Comparison of ENCODE assay signal across 19 cellular contexts in the genomic region with DNA sequence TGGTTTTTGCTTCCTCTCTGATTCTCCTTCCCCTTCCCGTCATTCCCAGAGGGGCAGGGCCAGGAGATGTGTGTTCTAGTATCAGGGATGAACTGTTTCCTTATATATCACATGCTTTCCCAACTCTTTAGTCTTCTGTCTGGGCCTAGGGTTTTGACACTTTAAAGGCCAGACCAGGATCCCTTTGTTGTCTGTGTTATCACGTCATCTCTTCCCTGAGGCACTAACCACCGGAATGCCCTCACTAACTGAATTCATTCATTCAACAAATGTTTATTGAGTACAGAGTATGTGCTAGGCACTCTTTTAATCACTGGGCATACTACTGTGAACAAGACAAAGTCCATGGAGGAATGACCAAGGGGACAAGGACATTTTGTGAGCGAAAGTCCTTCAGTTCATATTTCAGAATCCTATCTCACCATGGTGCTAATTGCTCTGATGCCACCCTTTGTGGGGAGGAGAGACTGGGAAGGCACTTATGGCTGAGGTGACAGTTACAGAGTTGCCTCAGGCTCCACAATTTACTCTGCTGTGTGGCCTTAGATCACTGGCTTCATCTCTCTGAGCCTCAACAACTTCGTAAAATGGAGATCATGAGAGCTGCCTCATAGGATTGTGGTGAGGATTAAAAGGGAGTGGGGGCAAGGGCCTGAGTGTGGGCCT. TPM values are rescaled to one million over a fixed set of nuclear protein-coding genes. Genes with fewer than 3 reads are reported as not detected.
DNase-seq lines count a peak whose midpoint lies in the region; ATAC-seq, FAIRE-seq and TF ChIP-seq lines count a peak whose summit lies in the region.
"Had no signal": no experiment of that assay in that cellular context is flagged by ENCODE, and none has a peak within 500 bp of the region (broad histone marks: within the 10 kb centered on the region; RNA-seq: fewer than 3 reads in every experiment).

No MANE protein-coding gene starts in this region.

- H3K27me3 Mint-ChIP-seq in Caco-2 (ENCODE audit: insufficient read depth, unreplicated experiment): no peaks in the 10 kb centered on the region
- H3K27me3 Mint-ChIP-seq: activated naive CD4-positive, alpha-beta T cell treated with anti-CD3 and anti-CD28 coated beads, Interleukin-2, amount 50 U/mL, for 24 hours had no signal

- no peak overlapping the region for H3K4me3 ChIP-seq in Caco-2 (ENCODE audit: low read depth, low read length)
- H3K4me3 ChIP-seq in HUES6 (ENCODE audit: low read depth, low read length): no peak overlapping the region; the same call in 1 of the 2 replicates
- H3K4me3 ChIP-seq in HepG2 (replicated peaks in 1 of 3; ENCODE audit: insufficient read depth in 1 of 3, low read depth in 2 of 3, low read length in 3 of 3): no peak overlapping the region
- H3K4me3 ChIP-seq in left lung: no peak overlapping the region
- H3K4me3 ChIP-seq: right lobe of liver, stomach had no signal

- in situ Hi-C loops in HepG2 (cut with HindIII; ENCODE audit: extremely low pct_ligation_motif_present, low pct_unique_long_range_greater_than_20kb): no loop called here

- no peak for TF ChIP-seq RAD21 in HepG2 (CRISPR knock-in tag; IDR thresholded peaks at IDR 0.05)

- no peaks in the 10 kb centered on the region for H3K79me2 ChIP-seq in HepG2 (ENCODE audit: insufficient read depth, low read length)

- no peak overlapping the region for H2AFZ ChIP-seq in HepG2 (ENCODE audit: low read length)

- ATAC-seq in HepG2 (peak; percentile 69), left lung (no peak), GM18498 (IDR thresholded peaks at IDR 0.05; ENCODE audit: unreplicated experiment) (no peak)
- ATAC-seq: naive thymus-derived CD4-positive, alpha-beta T cell had no signal

- TF ChIP-seq POLR2A in HepG2 (IDR thresholded peaks at IDR 0.05; ENCODE audit: insufficient read depth in 1 of 2, low read depth in 2 of 2, low read length in 2 of 2): no peak

- CTCF ChIA-PET in Caco-2 (lab: Charles Lee): no interaction called here
- CTCF ChIA-PET in HepG2 (lab: Yijun Ruan, JAX; ENCODE audit: low intra/inter-chr PET ratio, low total read pairs): no interaction called here

- POLR2A ChIA-PET in Caco-2 (lab: Charles Lee) (no interaction called here), HepG2 (lab: Yijun Ruan, JAX) (interaction anchor here (1.1 to 1.2 kb wide), 4 partner anchors 11 to 15 kb away, joined by 3 to 6 read pairs (median 3); no protein-coding TSS in a partner anchor)

- DNase-seq in Caco-2 (peak; percentile 38 to 61), amniotic epithelial cell (ENCODE audit: low read depth) (peak; percentile 88), HepG2 (ENCODE audit: low spot score) (peak; percentile 80), NCI-H2171 treated with DMSO at 0.1 percent for 48 hours (lab: John Stamatoyannopoulos, UW) (no peak), left lung (no peak)
- no peak for DNase-seq in stimulated activated CD4-positive, alpha-beta T cell treated with anti-CD3 and anti-CD28 coated beads, Interleukin-1b, Interleukin-23, amount 100 ng/mL, for 48 hours
- DNase-seq: BE2C; GOT3; MV-4-11; naive thymus-derived CD4-positive, alpha-beta T cell; NCI-H446 treated with DMSO at 0.1 percent for 48 hours; right lobe of liver; Right ventricle myocardium superior; stomach had no signal

- peaks cover 31% of the 10 kb centered on the region for H3K4me1 Mint-ChIP-seq in Caco-2 (ENCODE audit: low read depth, unreplicated experiment)
- H3K4me1 Mint-ChIP-seq: activated naive CD4-positive, alpha-beta T cell treated with anti-CD3 and anti-CD28 coated beads, Interleukin-2, amount 50 U/mL, for 24 hours; naive thymus-derived CD4-positive, alpha-beta T cell had no signal

- peak overlapping the region; percentile 81 for H3K27ac Mint-ChIP-seq in Caco-2 (ENCODE audit: unreplicated experiment)
- H3K27ac Mint-ChIP-seq: activated naive CD4-positive, alpha-beta T cell treated with anti-CD3 and anti-CD28 coated beads, Interleukin-2, amount 50 U/mL, for 24 hours; naive thymus-derived CD4-positive, alpha-beta T cell had no signal

- no peaks in the 10 kb centered on the region for H4K20me1 ChIP-seq in HepG2 (ENCODE audit: insufficient read depth, low read length)

- H3K27me3 ChIP-seq in Caco-2 (replicated peaks; ENCODE audit: control insufficient read depth, insufficient read depth, low read length): no peaks in the 10 kb centered on the region
- 0 out of 2 replicates have a peak, but pooled peaks cover 3% of the 10 kb centered on the region for H3K27me3 ChIP-seq in HUES6 (ENCODE audit: control insufficient read depth, insufficient read depth, low read length)
- no peaks in the 10 kb centered on the region for H3K27me3 ChIP-seq in HepG2 (ENCODE audit: control insufficient read depth in 1 of 2, insufficient read depth in 2 of 2, low read length in 2 of 2)
- H3K27me3 ChIP-seq in left lung: no peaks in the 10 kb centered on the region
- H3K27me3 ChIP-seq: BE2C, right lobe of liver had no signal

- peak; percentile 50 for FAIRE-seq in HepG2 (lab: Jason Lieb, UNC)
- FAIRE-seq: colon, GM18507 had no signal

- H3K9ac ChIP-seq in HUES6 (ENCODE audit: low read length): no peak overlapping the region
- peak overlapping the region; percentile 20 for H3K9ac ChIP-seq in HepG2 (ENCODE audit: insufficient read depth, low read depth, low read length)

- TF ChIP-seq EP300 in HepG2 (IDR thresholded peaks at IDR 0.05; ENCODE audit: low read depth in 2 of 2, low read length in 2 of 2) (0 out of 4 replicates have a peak, but pooled peaks have one; percentile 19 to 34), HepG2 (CRISPR knock-in tag; IDR thresholded peaks at IDR 0.05; ENCODE audit: borderline replicate concordance) (no peak; the same call in 1 of the 2 replicates)

- no peaks in the 10 kb centered on the region for H3K9me3 Mint-ChIP-seq in Caco-2 (ENCODE audit: unreplicated experiment)
- H3K9me3 Mint-ChIP-seq: activated naive CD4-positive, alpha-beta T cell treated with anti-CD3 and anti-CD28 coated beads, Interleukin-2, amount 50 U/mL, for 24 hours; naive thymus-derived CD4-positive, alpha-beta T cell had no signal

- H3K4me1 ChIP-seq in Caco-2: peaks cover 46% of the 10 kb centered on the region
- H3K4me1 ChIP-seq in HUES6 (ENCODE audit: control insufficient read depth, insufficient read depth, low read length): peaks cover 36% of the 10 kb centered on the region
- H3K4me1 ChIP-seq in HepG2 (ENCODE audit: insufficient read depth, low read length): peaks cover 58% of the 10 kb centered on the region
- H3K4me1 ChIP-seq in left lung: no peaks in the 10 kb centered on the region
- H3K4me1 ChIP-seq: BE2C, right lobe of liver had no signal

- H3K27ac ChIP-seq in HUES6 (ENCODE audit: low read depth, low read length) (peak overlapping the region; percentile 15; the same call in 1 of the 2 replicates), HepG2 (ENCODE audit: extremely low read length, insufficient read depth, low read length) (no peak overlapping the region), left lung (no peak overlapping the region)
- H3K27ac ChIP-seq: right lobe of liver, stomach had no signal

- BruUV-seq in Caco-2 (replicated peaks; lab: Mats Ljungman, UMichigan): no TSS peak
- BruUV-seq in HepG2 (replicated peaks; lab: Mats Ljungman, UMichigan): no TSS peak

- intact Hi-C loops in Caco-2 (cut with micrococcal nuclease; ENCODE audit: unreplicated experiment) (no loop called here), HepG2 (cut with micrococcal nuclease; ENCODE audit: unreplicated experiment) (no loop called here), left lung (cut with DNase I) (no loop called here)

- H3K9me3 ChIP-seq in Caco-2: no peaks in the 10 kb centered on the region
- no peaks in the 10 kb centered on the region for H3K9me3 ChIP-seq in HUES6 (ENCODE audit: control insufficient read depth, insufficient read depth, low read depth, low read length)
- H3K9me3 ChIP-seq in HepG2 (ENCODE audit: low read length): no peaks in the 10 kb centered on the region
- no peaks in the 10 kb centered on the region for H3K9me3 ChIP-seq in left lung
- H3K9me3 ChIP-seq: BE2C, right lobe of liver, stomach had no signal

- no peak overlapping the region for H3K4me3 Mint-ChIP-seq in Caco-2 (ENCODE audit: unreplicated experiment)
- H3K4me3 Mint-ChIP-seq: activated naive CD4-positive, alpha-beta T cell treated with anti-CD3 and anti-CD28 coated beads, Interleukin-2, amount 50 U/mL, for 24 hours; naive thymus-derived CD4-positive, alpha-beta T cell had no signal

- H3K4me2 ChIP-seq in HepG2 (ENCODE audit: low read depth, low read length): peak overlapping the region; percentile 41

- H3K36me3 Mint-ChIP-seq in Caco-2 (ENCODE audit: insufficient read depth, unreplicated experiment): no peaks in the 10 kb centered on the region
- H3K36me3 Mint-ChIP-seq: activated naive CD4-positive, alpha-beta T cell treated with anti-CD3 and anti-CD28 coated beads, Interleukin-2, amount 50 U/mL, for 24 hours; naive thymus-derived CD4-positive, alpha-beta T cell had no signal

- WGBS in HepG2 (ENCODE audit: low lambda C conversion rate): 4% methylated on average over 5 of the region's 5 CpGs

- no peak for TF ChIP-seq CTCF in Caco-2 (IDR thresholded peaks at IDR 0.05; ENCODE audit: insufficient read depth in 1 of 2, low read depth in 1 of 2, low read length in 1 of 2, severe bottlenecking in 1 of 2, unreplicated experiment in 1 of 2)
- no peak for TF ChIP-seq CTCF in HepG2 (CRISPR knock-in tag; IDR thresholded peaks at IDR 0.05)
- no peak for TF ChIP-seq CTCF in left lung (IDR thresholded peaks at IDR 0.05)

- H3K36me3 ChIP-seq in Caco-2 (ENCODE audit: control insufficient read depth, insufficient read depth, low read length) (no peaks in the 10 kb centered on the region), HUES6 (ENCODE audit: control insufficient read depth, insufficient read depth, low read length) (no peaks in the 10 kb centered on the region), HepG2 (replicated peaks in 1 of 2; ENCODE audit: control insufficient read depth in 1 of 2, insufficient read depth in 2 of 2, low read length in 2 of 2) (no peaks in the 10 kb centered on the region), left lung (no peaks in the 10 kb centered on the region)
- H3K36me3 ChIP-seq: BE2C, right lobe of liver, stomach had no signal

RNA-seq across cellular contexts. Expression of a gene that starts 12.0 kb away (rescaled TPM):
- 23.2 and 26.9 TPM in 2 replicates for total RNA-seq in Caco-2 (2022)
- total RNA-seq in HepG2 (2016; rRNA removed; fragmentation: Illumina TruSeq; extraction: Trizol): 8.3 TPM in 2 replicates
- 6.7 and 7.0 TPM in 2 replicates for total RNA-seq in HepG2 (2016; cell fraction: cytosol; rRNA removed; fragmentation: Illumina TruSeq; extraction: Trizol; ENCODE audit: low read depth)
- total RNA-seq in HepG2 (2016; cell fraction: insoluble cytoplasmic fraction; rRNA removed; fragmentation: Illumina TruSeq; extraction: Trizol): 7.8 and 9.0 TPM in 2 replicates
- total RNA-seq in HepG2 (2016; cell fraction: membrane; rRNA removed; fragmentation: Illumina TruSeq; extraction: Trizol): 16.5 and 17.3 TPM in 2 replicates
- 6.2 and 7.0 TPM in 2 replicates for total RNA-seq in HepG2 (2016; cell fraction: nucleus; rRNA removed; fragmentation: Illumina TruSeq; extraction: Trizol)
- polyA plus RNA-seq in HepG2 (2011; rRNA removed): 14.2 and 16.6 TPM in 2 replicates
- 5.7 and 9.0 TPM in 2 replicates for polyA plus RNA-seq in HepG2 (2011; cell fraction: cytosol; rRNA removed)
- 18.1 and 28.2 TPM in 2 replicates for polyA plus RNA-seq in HepG2 (2011; cell fraction: nucleus; rRNA removed)
- 14.1 and 14.8 TPM in 2 replicates for polyA plus RNA-seq in HepG2 (2012)
- polyA plus RNA-seq in HepG2 (2016; cell fraction: cytosol; fragmentation: Illumina TruSeq; extraction: Trizol; ENCODE audit: low read depth): 9.7 and 10.9 TPM in 2 replicates
- 16.7 and 21.5 TPM in 2 replicates for polyA plus RNA-seq in HepG2 (2016; cell fraction: insoluble cytoplasmic fraction; fragmentation: Illumina TruSeq; extraction: Trizol; ENCODE audit: low read depth)
- 25.7 and 28.3 TPM in 2 replicates for polyA plus RNA-seq in HepG2 (2016; cell fraction: membrane; fragmentation: Illumina TruSeq; extraction: Trizol; ENCODE audit: low read depth)
- polyA plus RNA-seq in HepG2 (2016; cell fraction: nucleus; fragmentation: Illumina TruSeq; extraction: Trizol; ENCODE audit: insufficient read depth, low read depth): 26.0 and 26.9 TPM in 2 replicates
- 11.9 and 29.1 TPM in 2 replicates for polyA minus RNA-seq in HepG2 (2011; rRNA and poly(A)+ RNA removed; ENCODE audit: low replicate concordance)
- polyA minus RNA-seq in HepG2 (2011; cell fraction: cytosol; rRNA and poly(A)+ RNA removed): 9.2 and 12.5 TPM in 2 replicates
- 6.3 and 7.6 TPM in 2 replicates for polyA minus RNA-seq in HepG2 (2011; cell fraction: nucleus; rRNA and poly(A)+ RNA removed)
- total RNA-seq in left lung: 10 to 100 TPM; 25.9 to 32.3 TPM

Comparison
In these comparisons a context has a peak if more than half of its experiments do, and no peak if none do; other contexts are left out.
1. DNase-seq: peak in Caco-2 (2 of 2), amniotic epithelial cell (single experiment) and HepG2 (single experiment); none in stimulated activated CD4-positive, alpha-beta T cell treated with anti-CD3 and anti-CD28 coated beads, Interleukin-1b, Interleukin-23, amount 100 ng/mL, for 48 hours (single experiment), NCI-H2171 treated with DMSO at 0.1 percent for 48 hours (single experiment) and left lung (0 of 2).